Comparison of ENCODE assay signal across 1 cellular context in genomic region chr1:46519209-46519608, GRCh38.
TF ChIP-seq lines count a peak whose summit lies in the region.

No MANE protein-coding gene starts in this region.

TF ChIP-seq in H1, 55 proteins besides CTCF, POLR2A, EP300 and RAD21 (continued from another document):
- no peak for TF ChIP-seq USF2 (IDR thresholded peaks at IDR 0.05; ENCODE audit: low read length)
- TF ChIP-seq RBBP5 (IDR thresholded peaks at IDR 0.05; ENCODE audit: borderline replicate concordance, low read depth, low read length), result no peak
- no peak for TF ChIP-seq ATF3 (IDR thresholded peaks at IDR 0.05; ENCODE audit: insufficient read depth, low read depth, low read length)
- TF ChIP-seq SP4 (IDR thresholded peaks at IDR 0.05; ENCODE audit: low read length), result no peak
- no peak for TF ChIP-seq ASH2L (IDR thresholded peaks at IDR 0.05; ENCODE audit: low read length)
- no peak for TF ChIP-seq EGR1 (IDR thresholded peaks at IDR 0.05; ENCODE audit: borderline replicate concordance, low read depth, low read length)
- no peak for TF ChIP-seq RNF2 (IDR thresholded peaks at IDR 0.05; ENCODE audit: borderline replicate concordance, low read depth, low read length, missing control alignments, poor library complexity, severe bottlenecking)
- TF ChIP-seq E2F6 (IDR thresholded peaks at IDR 0.05), result no peak
- no peak for TF ChIP-seq TBP (IDR thresholded peaks at IDR 0.05; ENCODE audit: low read depth, low read length)
